ENCODE assay signal across 18 cellular contexts in the genomic region with DNA sequence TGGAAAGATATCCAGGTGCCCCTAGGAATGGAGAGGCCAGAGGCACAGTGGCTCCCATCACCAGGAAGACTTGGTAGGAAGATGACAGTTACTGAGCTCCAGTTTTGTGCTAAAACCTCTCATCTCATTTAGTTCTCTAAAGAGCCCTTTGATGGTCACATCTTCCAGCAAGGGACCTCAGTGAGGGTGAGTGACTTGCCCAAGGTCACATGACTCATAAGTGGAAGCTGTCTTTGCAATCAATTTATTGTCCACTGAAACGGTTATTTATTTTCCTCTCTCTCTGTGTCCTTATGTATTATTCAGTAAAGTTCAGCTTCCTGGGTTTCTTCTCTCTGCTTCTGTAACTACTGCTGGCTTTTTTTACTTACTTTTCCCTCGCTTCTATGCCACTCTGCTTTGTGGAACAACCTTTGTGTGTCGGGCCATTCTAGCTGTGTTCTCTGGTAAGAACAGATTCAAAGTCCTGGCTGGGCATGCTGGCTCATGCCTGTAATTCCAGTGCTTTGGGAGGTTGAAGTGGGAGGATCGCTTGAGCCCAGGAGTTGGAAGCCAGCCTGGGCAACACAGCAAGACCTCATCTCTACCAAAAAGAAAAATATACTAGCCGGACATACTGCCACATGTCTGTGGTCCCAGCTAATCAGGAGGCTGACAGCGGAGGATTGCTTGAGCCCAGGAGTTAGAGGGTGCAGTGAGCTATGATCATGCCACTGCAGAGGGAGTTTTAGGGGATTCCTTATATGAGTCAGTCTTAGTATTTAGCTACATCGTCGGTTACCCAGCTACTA. TPM values are rescaled to one million over a fixed set of nuclear protein-coding genes. Genes with fewer than 3 reads are reported as not detected.
DNase-seq lines count a peak whose midpoint lies in the region; ATAC-seq, FAIRE-seq and TF ChIP-seq lines count a peak whose summit lies in the region.
"Had no signal": no experiment of that assay in that cellular context is flagged by ENCODE, and none has a peak within 500 bp of the region (broad histone marks: within the 10 kb centered on the region; RNA-seq: fewer than 3 reads in every experiment).

No MANE protein-coding gene starts in this region.

- H3K27ac ChIP-seq in RWPE2 (ENCODE audit: poor library complexity, severe bottlenecking), result no peak overlapping the region
- peak overlapping the region; percentile 17 for H3K27ac ChIP-seq in osteoblast (ENCODE audit: low read depth, low read length)
- H3K27ac ChIP-seq: upper lobe of left lung had no signal

- TF ChIP-seq CTCF in GM12865 (IDR thresholded peaks at IDR 0.05; ENCODE audit: insufficient read depth, low read depth, low read length, missing control alignments) (no peak), RWPE2 (IDR thresholded peaks at IDR 0.05; ENCODE audit: poor library complexity, severe bottlenecking) (no peak), epithelial cell of esophagus (IDR thresholded peaks at IDR 0.05; ENCODE audit: insufficient read depth, low read depth, low read length, missing control alignments) (no peak), osteoblast (IDR thresholded peaks at IDR 0.05; ENCODE audit: extremely low read depth, low read depth, low read length) (no peak)

- ATAC-seq in RWPE2 (ENCODE audit: low read depth) (0 out of 3 replicates have a peak, but pooled peaks have one; percentile 25), HG02938 (IDR thresholded peaks at IDR 0.05; ENCODE audit: unreplicated experiment) (no peak)
- ATAC-seq in activated CD4-positive, alpha-beta T cell treated with anti-CD3 and anti-CD28 coated beads for 36 hours, result no peak
- ATAC-seq: activated naive CD4-positive, alpha-beta T cell treated with anti-CD3 and anti-CD28 coated beads, Interleukin-2, amount 50 U/mL, for 72 hours; left ventricle myocardium superior had no signal

- DNase-seq in GM12865 (ENCODE audit: low read depth), result peak; percentile 5
- no peak for DNase-seq in RWPE2 (ENCODE audit: low spot score)
- DNase-seq in epithelial cell of esophagus (ENCODE audit: low read depth), result peak; percentile 58
- no peak for DNase-seq in osteoblast (ENCODE audit: insufficient read length, low spot score, missing footprints)
- no peak for DNase-seq in GM19239 (ENCODE audit: insufficient read length, low spot score)
- DNase-seq in SW480 (ENCODE audit: low spot score), result no peak
- DNase-seq in activated CD4-positive, alpha-beta T cell treated with anti-CD3 and anti-CD28 coated beads for 36 hours, result no peak
- DNase-seq: CD4-positive, alpha-beta memory T cell; left ventricle myocardium superior; naive B cell; NCI-H446 treated with DMSO at 0.1 percent for 48 hours; stimulated activated CD4-positive, alpha-beta T cell treated with anti-CD3 and anti-CD28 coated beads, Interleukin-2, amount 100 ng/mL, for 24 hours; SW 1271; upper lobe of left lung had no signal

- H3K9me3 Mint-ChIP-seq in activated CD4-positive, alpha-beta T cell treated with anti-CD3 and anti-CD28 coated beads for 36 hours (ENCODE audit: low read depth), result no peaks in the 10 kb centered on the region
- H3K9me3 Mint-ChIP-seq: activated naive CD4-positive, alpha-beta T cell treated with anti-CD3 and anti-CD28 coated beads, Interleukin-2, amount 50 U/mL, for 72 hours; CD4-positive, alpha-beta memory T cell; naive B cell had no signal

- no peaks in the 10 kb centered on the region for H3K4me1 Mint-ChIP-seq in activated CD4-positive, alpha-beta T cell treated with anti-CD3 and anti-CD28 coated beads for 36 hours
- H3K4me1 Mint-ChIP-seq: CD4-positive, alpha-beta memory T cell; naive B cell had no signal

- intact Hi-C loops in activated CD4-positive, alpha-beta T cell treated with anti-CD3 and anti-CD28 coated beads for 36 hours (cut with DNase I, micrococcal nuclease), result no loop called here

- H3K36me3 Mint-ChIP-seq in activated CD4-positive, alpha-beta T cell treated with anti-CD3 and anti-CD28 coated beads for 36 hours (ENCODE audit: low read depth), result peaks cover 47% of the 10 kb centered on the region

- H4K20me1 ChIP-seq in osteoblast (ENCODE audit: insufficient read depth, low read length), result peaks cover 7% of the 10 kb centered on the region

- POLR2A ChIA-PET in activated CD4-positive, alpha-beta T cell treated with anti-CD3 and anti-CD28 coated beads for 36 hours (lab: Charles Lee), result interaction anchor here (0.7 kb wide), 1 partner anchor 272 kb away, joined by 3 read pairs; no protein-coding TSS in a partner anchor

- H3K27me3 Mint-ChIP-seq in activated CD4-positive, alpha-beta T cell treated with anti-CD3 and anti-CD28 coated beads for 36 hours, result no peaks in the 10 kb centered on the region
- H3K27me3 Mint-ChIP-seq: CD4-positive, alpha-beta memory T cell; naive B cell had no signal

- no peak overlapping the region for H2AFZ ChIP-seq in osteoblast (ENCODE audit: low read length)

- no peaks in the 10 kb centered on the region for H3K27me3 ChIP-seq in RWPE2 (ENCODE audit: insufficient read depth, poor library complexity, severe bottlenecking)
- no peaks in the 10 kb centered on the region for H3K27me3 ChIP-seq in osteoblast (ENCODE audit: insufficient read depth, low read length)
- H3K27me3 ChIP-seq: upper lobe of left lung had no signal

- no peak overlapping the region for H3K27ac Mint-ChIP-seq in activated CD4-positive, alpha-beta T cell treated with anti-CD3 and anti-CD28 coated beads for 36 hours
- H3K27ac Mint-ChIP-seq: activated naive CD4-positive, alpha-beta T cell treated with anti-CD3 and anti-CD28 coated beads, Interleukin-2, amount 50 U/mL, for 72 hours had no signal

- no peak overlapping the region for H3K4me2 ChIP-seq in osteoblast (ENCODE audit: insufficient read depth, low read length)

- no peak for FAIRE-seq in GM19239 (lab: Jason Lieb, UNC)
- FAIRE-seq: G401.6, GM18507 had no signal

- no peaks in the 10 kb centered on the region for H3K9me3 ChIP-seq in RWPE2 (ENCODE audit: severe bottlenecking)
- no peaks in the 10 kb centered on the region for H3K9me3 ChIP-seq in osteoblast (ENCODE audit: low read depth, low read length)
- H3K9me3 ChIP-seq: upper lobe of left lung had no signal

- H3K4me1 ChIP-seq in RWPE2 (ENCODE audit: insufficient read depth, poor library complexity, severe bottlenecking) (peaks cover 3% of the 10 kb centered on the region), osteoblast (ENCODE audit: insufficient read depth, low read length) (peaks cover 7% of the 10 kb centered on the region)
- H3K4me1 ChIP-seq: upper lobe of left lung had no signal

- no peak overlapping the region for H3K4me3 ChIP-seq in GM12865 (ENCODE audit: low read depth, low read length)
- H3K4me3 ChIP-seq in RWPE2 (ENCODE audit: severe bottlenecking), result no peak overlapping the region
- H3K4me3 ChIP-seq in epithelial cell of esophagus (ENCODE audit: low read length), result no peak overlapping the region
- no peak overlapping the region for H3K4me3 ChIP-seq in osteoblast (ENCODE audit: insufficient read depth, low read length)
- H3K4me3 ChIP-seq: upper lobe of left lung had no signal

- H3K79me2 ChIP-seq in osteoblast (ENCODE audit: insufficient read depth, low read length), result no peaks in the 10 kb centered on the region

- H3K4me3 Mint-ChIP-seq in activated CD4-positive, alpha-beta T cell treated with anti-CD3 and anti-CD28 coated beads for 36 hours, result no peak overlapping the region
- H3K4me3 Mint-ChIP-seq: CD4-positive, alpha-beta memory T cell; naive B cell had no signal

- H3K36me3 ChIP-seq in RWPE2 (ENCODE audit: low read depth), result peaks cover 89% of the 10 kb centered on the region
- H3K36me3 ChIP-seq in osteoblast (ENCODE audit: insufficient read depth, low read length), result peaks cover 85% of the 10 kb centered on the region

- CTCF ChIA-PET in activated CD4-positive, alpha-beta T cell treated with anti-CD3 and anti-CD28 coated beads for 36 hours (lab: Charles Lee), result interaction anchor here (0.6 kb wide), 2 partner anchors 149 to 182 kb away, joined by 3 read pairs; no protein-coding TSS in a partner anchor

RNA-seq across cellular contexts. Expression of gene PDIA5, which starts 55.9 kb away (rescaled TPM):
- 54.3 and 54.5 TPM in 2 replicates for total RNA-seq in osteoblast
- 10 to 100 TPM; 19.5 to 20.7 TPM for total RNA-seq in activated CD4-positive, alpha-beta T cell treated with anti-CD3 and anti-CD28 coated beads for 36 hours

Comparison
In these comparisons a context has a peak if more than half of its experiments do, and no peak if none do; other contexts are left out.
1. DNase-seq: peak in GM12865 (single experiment) and epithelial cell of esophagus (single experiment); none in RWPE2 (single experiment), osteoblast (single experiment), GM19239 (single experiment), SW480 (single experiment) and activated CD4-positive, alpha-beta T cell treated with anti-CD3 and anti-CD28 coated beads for 36 hours (single experiment).